In genomic region chr16:4734063-4734729, GRCh38 we compare ENCODE assay signal across 8 cellular contexts. TPM values are rescaled to one million over a fixed set of nuclear protein-coding genes. Genes with fewer than 3 reads are reported as not detected.
DNase-seq lines count a peak whose midpoint lies in the region; TF ChIP-seq lines count a peak whose summit lies in the region.

TSS of gene ANKS3 (minus strand) at chr16:4734271. CDS start at chr16:4730149, 4,122 bp downstream.
TSS of gene DNAAF8 (plus strand) at chr16:4734537. CDS start at chr16:4736515, 1,978 bp downstream.

- H3K4me1 ChIP-seq in MM.1S (ENCODE audit: low read length) (peaks cover 5% of the 10 kb centered on the region; the same call in 1 of the 2 replicates), SJSA1 (replicated peaks) (peaks cover 5% of the 10 kb centered on the region)

- H3K9ac ChIP-seq in MM.1S (ENCODE audit: low read length): peak within 1 kb of the TSS; percentile 81

- peak within 1 kb of the TSS; percentile 97 for H2AFZ ChIP-seq in MM.1S (ENCODE audit: low read length)

- H4K20me1 ChIP-seq in MM.1S (ENCODE audit: insufficient read depth, low read length): no peaks in the 10 kb centered on the region

- H3K27me3 Mint-ChIP-seq in activated naive CD4-positive, alpha-beta T cell treated with anti-CD3 and anti-CD28 coated beads for 36 hours (ENCODE audit: low read depth): no peaks in the 10 kb centered on the region

- H3K4me3 Mint-ChIP-seq in activated naive CD4-positive, alpha-beta T cell treated with anti-CD3 and anti-CD28 coated beads for 36 hours: peak within 1 kb of the TSS; percentile 87

- H3K4me1 Mint-ChIP-seq in activated naive CD4-positive, alpha-beta T cell treated with anti-CD3 and anti-CD28 coated beads for 36 hours (ENCODE audit: low read depth): peaks cover 16% of the 10 kb centered on the region

- peak within 1 kb of the TSS; percentile 63; the same call in 1 of the 2 replicates for H3K27ac ChIP-seq in MM.1S (ENCODE audit: low read length)
- peak within 1 kb of the TSS; percentile 53 for H3K27ac ChIP-seq in SJSA1

- no peaks in the 10 kb centered on the region for H3K27me3 ChIP-seq in MM.1S (replicated peaks; ENCODE audit: insufficient read depth, low read length)
- H3K27me3 ChIP-seq in SJSA1 (replicated peaks): no peaks in the 10 kb centered on the region

- peak within 1 kb of the TSS; percentile 87 for H3K4me3 ChIP-seq in MM.1S (ENCODE audit: low read length)
- peak within 1 kb of the TSS; percentile 70 for H3K4me3 ChIP-seq in SJSA1

- H3F3A ChIP-seq in MM.1S (ENCODE audit: insufficient read depth, low read length): peaks cover 4% of the 10 kb centered on the region

- DNase-seq in GF-D8 (lab: John Stamatoyannopoulos, UW) (peak; percentile 82), HCEC 1CT (peak; percentile 98), MM.1S (peak; percentile 88), SJSA1 (ENCODE audit: low read depth in 1 of 2, low spot score in 2 of 2) (peak; percentile 94 to 98), germinal center (ENCODE audit: low spot score) (peak; percentile 89), non-pigmented ciliary epithelial cell (ENCODE audit: low read depth) (peak; percentile 88), superior temporal gyrus (ENCODE audit: extremely low spot score) (peak; percentile 96)
- peak; percentile 75 for DNase-seq in activated naive CD4-positive, alpha-beta T cell treated with anti-CD3 and anti-CD28 coated beads for 36 hours

- intact Hi-C loops in activated naive CD4-positive, alpha-beta T cell treated with anti-CD3 and anti-CD28 coated beads for 36 hours (cut with micrococcal nuclease): loop anchor here (1.0 kb wide), 5 partner anchors 33 to 224 kb away; partner anchors contain the start of genes GLYR1, ROGDI, SEC14L5 and UBN1

- TF ChIP-seq CTCF in MM.1S (IDR thresholded peaks at IDR 0.05; ENCODE audit: low read length): no peak

- peak within 1 kb of the TSS; percentile 46 for H3K27ac Mint-ChIP-seq in activated naive CD4-positive, alpha-beta T cell treated with anti-CD3 and anti-CD28 coated beads for 36 hours

- H3K36me3 ChIP-seq in MM.1S (replicated peaks; ENCODE audit: insufficient read depth, low read length) (no peaks in the 10 kb centered on the region), SJSA1 (peaks cover 17% of the 10 kb centered on the region)

- no peaks in the 10 kb centered on the region for H3K9me3 Mint-ChIP-seq in activated naive CD4-positive, alpha-beta T cell treated with anti-CD3 and anti-CD28 coated beads for 36 hours

- peaks cover 6% of the 10 kb centered on the region for H3K79me2 ChIP-seq in MM.1S (ENCODE audit: low read length)

- no peaks in the 10 kb centered on the region for H3K9me2 ChIP-seq in MM.1S (replicated peaks; ENCODE audit: insufficient read depth, low read length)

- no peaks in the 10 kb centered on the region for H3K36me3 Mint-ChIP-seq in activated naive CD4-positive, alpha-beta T cell treated with anti-CD3 and anti-CD28 coated beads for 36 hours (ENCODE audit: low read depth)

- peak within 1 kb of the TSS; percentile 86 for H3K4me2 ChIP-seq in MM.1S (ENCODE audit: low read depth, low read length)

- CTCF ChIA-PET in activated naive CD4-positive, alpha-beta T cell treated with anti-CD3 and anti-CD28 coated beads for 36 hours (lab: Charles Lee): interaction anchor here (0.5 to 1.2 kb wide), 6 partner anchors 24 to 461 kb away, joined by 3 to 4 read pairs (median 3); partner anchors contain the start of genes MGRN1 and TFAP4

- H3K9me3 ChIP-seq in MM.1S (replicated peaks; ENCODE audit: insufficient read depth, low read length) (no peaks in the 10 kb centered on the region), SJSA1 (replicated peaks) (no peaks in the 10 kb centered on the region)

RNA-seq across cellular contexts. Expression of gene ANKS3, which starts in this region (rescaled TPM):
- 20.9 and 21.9 TPM in 2 replicates for total RNA-seq in SJSA1 (2014; rRNA removed; shearing (Covaris generic))
- total RNA-seq in activated naive CD4-positive, alpha-beta T cell treated with anti-CD3 and anti-CD28 coated beads for 36 hours: 10 to 100 TPM in 1 of 2 experiments, 1 to 10 TPM in 1; 8.2 to 11.7 TPM

RNA-seq across cellular contexts. Expression of gene DNAAF8, which starts in this region (rescaled TPM):
- 0.38 and 1.1 TPM in 2 replicates for total RNA-seq in SJSA1 (2014; rRNA removed; shearing (Covaris generic))
- under 1 TPM in 1 of 2 experiments, not detected in 1; 0.07 TPM for total RNA-seq in activated naive CD4-positive, alpha-beta T cell treated with anti-CD3 and anti-CD28 coated beads for 36 hours

Comparison
In these comparisons a context has a peak if more than half of its experiments do, and no peak if none do; other contexts are left out.
1. Peak in every context shown above with its lines: DNase-seq, H3K4me3 ChIP-seq and H3K27ac ChIP-seq.